In the genomic region with DNA sequence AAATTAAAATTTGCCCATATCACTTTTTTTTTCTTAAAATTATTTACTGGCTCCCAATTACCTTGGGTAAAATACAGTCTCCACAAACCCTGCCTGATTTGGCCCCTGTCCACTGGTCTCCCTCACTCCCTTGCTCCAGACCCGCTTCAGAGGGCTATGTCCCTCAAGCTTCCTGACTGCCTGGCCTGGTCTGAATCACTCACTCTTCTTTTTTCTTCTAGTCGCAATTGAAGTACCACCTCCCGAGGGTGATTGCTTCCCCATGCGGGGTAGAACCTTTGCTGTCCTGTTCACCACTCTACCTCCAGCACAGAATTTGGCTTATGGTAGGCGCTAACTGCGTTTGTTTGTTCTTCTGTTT, we compare ENCODE assay signal across 8 cellular contexts. TPM values are rescaled to one million over a fixed set of nuclear protein-coding genes. Genes with fewer than 3 reads are reported as not detected.
DNase-seq lines count a peak whose midpoint lies in the region; ATAC-seq, FAIRE-seq and TF ChIP-seq lines count a peak whose summit lies in the region.

No MANE protein-coding gene starts in this region.

- 0 out of 2 replicates have a peak, but pooled peaks cover 7% of the 10 kb centered on the region for H3K4me1 ChIP-seq in HEK293 (ENCODE audit: control insufficient read depth, insufficient read depth, low read length)

- H3K9me3 Mint-ChIP-seq in MCF 10A (ENCODE audit: unreplicated experiment) = no peaks in the 10 kb centered on the region
- H3K9me3 Mint-ChIP-seq in mesothelial cell of epicardium = no peaks in the 10 kb centered on the region

- H3K4me3 ChIP-seq in HEK293 (ENCODE audit: low read depth, low read length) = peak overlapping the region; percentile 81

- H3K27ac ChIP-seq in 22Rv1 = peak overlapping the region; percentile 96
- H3K27ac ChIP-seq in HEK293 (ENCODE audit: extremely low read depth, low read depth, low read length) = peak overlapping the region; percentile 97

- intact Hi-C loops in MCF 10A (cut with micrococcal nuclease) = loop anchor here (5.0 kb wide), 2 partner anchors 51 to 54 kb away; a partner anchor contains a TSS

- H3K9me3 ChIP-seq in HEK293 (ENCODE audit: control insufficient read depth, insufficient read depth, low read depth, low read length) = no peaks in the 10 kb centered on the region

- TF ChIP-seq CTCF in 22Rv1 (IDR thresholded peaks at IDR 0.05) (no peak), HEK293 (tag by site-specific recombination; IDR thresholded peaks at IDR 0.05) (no peak), MCF 10A (IDR thresholded peaks at IDR 0.05; ENCODE audit: unreplicated experiment) (no peak), mesothelial cell of epicardium (IDR thresholded peaks at IDR 0.05; ENCODE audit: unreplicated experiment) (no peak)

- H3K36me3 Mint-ChIP-seq in MCF 10A (ENCODE audit: insufficient read depth, unreplicated experiment) (peaks cover 11% of the 10 kb centered on the region), mesothelial cell of epicardium (peaks cover 5% of the 10 kb centered on the region)

- no peak for FAIRE-seq in RCC 7860 (lab: Jason Lieb, UNC)

- DNase-seq in MCF 10A (ENCODE audit: unreplicated experiment) = no peak
- no peak for DNase-seq in mesothelial cell of epicardium (ENCODE audit: low spot score in 2 of 2, unreplicated experiment in 2 of 2)
- no peak for DNase-seq in RCC 7860 (ENCODE audit: low spot score)
- DNase-seq in NCI-H226 = no peak
- no peak for DNase-seq in cerebellum (ENCODE audit: low spot score)

- CTCF ChIA-PET in HEK293 (lab: Yijun Ruan, JAX) = interaction anchor here (0.7 to 3.2 kb wide), 9 partner anchors 11 to 338 kb away, joined by 3 to 11 read pairs (median 4); a partner anchor contains a TSS
- CTCF ChIA-PET in MCF 10A (lab: Yijun Ruan, JAX) = interaction anchor here (0.5 to 1.0 kb wide), 5 partner anchors 12 to 300 kb away, joined by 3 to 4 read pairs (median 4); a partner anchor contains a TSS

- POLR2A ChIA-PET in HEK293 (lab: Yijun Ruan, JAX) = interaction anchor here (0.7 to 4.1 kb wide), 19 partner anchors 9 to 463 kb away, joined by 3 to 42 read pairs (median 4); a partner anchor contains a TSS
- POLR2A ChIA-PET in MCF 10A (lab: Yijun Ruan, JAX) = interaction anchor here (0.5 to 4.1 kb wide), 22 partner anchors 10 to 489 kb away, joined by 3 to 68 read pairs (median 4); a partner anchor contains a TSS

- BruUV-seq in MCF 10A (replicated peaks; lab: Mats Ljungman, UMichigan) = no TSS peak

- peaks cover 0 to 3% of the 10 kb centered on the region in 2 experiments; a peak in 2 of 3 replicates for H3K36me3 ChIP-seq in HEK293 (ENCODE audit: control insufficient read depth in 2 of 2, insufficient read depth in 1 of 2, low read length in 2 of 2)

- peak overlapping the region; percentile 95 for H3K27ac Mint-ChIP-seq in MCF 10A (ENCODE audit: low read depth, unreplicated experiment)
- peak overlapping the region; percentile 98 for H3K27ac Mint-ChIP-seq in mesothelial cell of epicardium

- H3K4me1 Mint-ChIP-seq in MCF 10A (ENCODE audit: insufficient read depth, unreplicated experiment) = peaks cover 14% of the 10 kb centered on the region
- H3K4me1 Mint-ChIP-seq in mesothelial cell of epicardium = peaks cover 18% of the 10 kb centered on the region

- peak overlapping the region; percentile 79 for H3K4me3 Mint-ChIP-seq in MCF 10A (ENCODE audit: unreplicated experiment)
- H3K4me3 Mint-ChIP-seq in mesothelial cell of epicardium = peak overlapping the region; percentile 97

- no peaks in the 10 kb centered on the region for H3K27me3 Mint-ChIP-seq in MCF 10A (ENCODE audit: insufficient read depth, unreplicated experiment)
- H3K27me3 Mint-ChIP-seq in mesothelial cell of epicardium (ENCODE audit: low read depth) = no peaks in the 10 kb centered on the region

- ATAC-seq in GM18867 (IDR thresholded peaks at IDR 0.05; ENCODE audit: unreplicated experiment) = no peak

TF ChIP-seq in HEK293, 187 proteins besides CTCF, POLR2A, EP300 and RAD21:
- TF ChIP-seq, protein P1, sequence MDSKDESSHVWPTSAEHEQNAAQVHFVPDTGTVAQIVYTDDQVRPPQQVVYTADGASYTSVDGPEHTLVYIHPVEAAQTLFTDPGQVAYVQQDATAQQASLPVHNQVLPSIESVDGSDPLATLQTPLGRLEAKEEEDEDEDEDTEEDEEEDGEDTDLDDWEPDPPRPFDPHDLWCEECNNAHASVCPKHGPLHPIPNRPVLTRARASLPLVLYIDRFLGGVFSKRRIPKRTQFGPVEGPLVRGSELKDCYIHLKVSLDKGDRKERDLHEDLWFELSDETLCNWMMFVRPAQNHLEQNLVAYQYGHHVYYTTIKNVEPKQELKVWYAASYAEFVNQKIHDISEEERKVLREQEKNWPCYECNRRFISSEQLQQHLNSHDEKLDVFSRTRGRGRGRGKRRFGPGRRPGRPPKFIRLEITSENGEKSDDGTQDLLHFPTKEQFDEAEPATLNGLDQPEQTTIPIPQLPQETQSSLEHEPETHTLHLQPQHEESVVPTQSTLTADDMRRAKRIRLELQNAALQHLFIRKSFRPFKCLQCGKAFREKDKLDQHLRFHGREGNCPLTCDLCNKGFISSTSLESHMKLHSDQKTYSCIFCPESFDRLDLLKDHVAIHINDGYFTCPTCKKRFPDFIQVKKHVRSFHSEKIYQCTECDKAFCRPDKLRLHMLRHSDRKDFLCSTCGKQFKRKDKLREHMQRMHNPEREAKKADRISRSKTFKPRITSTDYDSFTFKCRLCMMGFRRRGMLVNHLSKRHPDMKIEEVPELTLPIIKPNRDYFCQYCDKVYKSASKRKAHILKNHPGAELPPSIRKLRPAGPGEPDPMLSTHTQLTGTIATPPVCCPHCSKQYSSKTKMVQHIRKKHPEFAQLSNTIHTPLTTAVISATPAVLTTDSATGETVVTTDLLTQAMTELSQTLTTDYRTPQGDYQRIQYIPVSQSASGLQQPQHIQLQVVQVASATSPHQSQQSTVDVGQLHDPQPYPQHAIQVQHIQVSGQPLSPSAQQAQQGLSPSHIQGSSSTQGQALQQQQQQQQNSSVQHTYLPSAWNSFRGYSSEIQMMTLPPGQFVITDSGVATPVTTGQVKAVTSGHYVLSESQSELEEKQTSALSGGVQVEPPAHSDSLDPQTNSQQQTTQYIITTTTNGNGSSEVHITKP (tag by site-specific recombination; IDR thresholded peaks at IDR 0.05) = no peak
- no peak for TF ChIP-seq ZNF311 (tag by site-specific recombination; IDR thresholded peaks at IDR 0.05; ENCODE audit: borderline replicate concordance)
- 0 out of 2 replicates have a peak, but pooled peaks have one; percentile 14 for TF ChIP-seq ZBTB20 (tag by site-specific recombination; IDR thresholded peaks at IDR 0.05)
- peak; percentile 70 for TF ChIP-seq ZNF335 (tag by site-specific recombination; conservative IDR thresholded peaks at IDR 0.05)

RNA-seq across cellular contexts. Expression of a gene that starts 0.6 kb away (rescaled TPM):
- 10.0 and 13.2 TPM in 2 replicates for total RNA-seq in MCF 10A (2022)
- 36.8 to 39.1 TPM (median 37.1 TPM) in 3 replicates for total RNA-seq in mesothelial cell of epicardium
- 10.5 TPM for total RNA-seq in cerebellum

RNA-seq across cellular contexts. Expression of a gene that starts 11.4 kb away (rescaled TPM):
- 33.3 and 33.7 TPM in 2 replicates for total RNA-seq in MCF 10A (2022)
- total RNA-seq in mesothelial cell of epicardium = 141 to 146 TPM (median 142 TPM) in 3 replicates
- 16.9 TPM for total RNA-seq in cerebellum

RNA-seq across cellular contexts. Expression of a gene that starts 20.2 kb away (rescaled TPM):
- total RNA-seq in MCF 10A (2022) = not detected in 2 replicates
- 1.7 to 2.1 TPM (median 1.7 TPM) in 3 replicates for total RNA-seq in mesothelial cell of epicardium
- total RNA-seq in cerebellum = 1.5 TPM

RNA-seq across cellular contexts. Expression of a gene that starts 23.3 kb away (rescaled TPM):
- 0.37 and 0.71 TPM in 2 replicates for total RNA-seq in MCF 10A (2022)
- total RNA-seq in mesothelial cell of epicardium = 1.6 to 3.0 TPM (median 2.3 TPM) in 3 replicates
- 1.7 TPM for total RNA-seq in cerebellum

RNA-seq across cellular contexts. Expression of a gene that starts 41.9 kb away (rescaled TPM):
- 42.1 and 51.3 TPM in 2 replicates for total RNA-seq in MCF 10A (2022)
- total RNA-seq in mesothelial cell of epicardium = 35.3 to 35.9 TPM (median 35.3 TPM) in 3 replicates
- total RNA-seq in cerebellum = 8.4 TPM
